ENCODE assay signal across 27 cellular contexts in the genomic region with DNA sequence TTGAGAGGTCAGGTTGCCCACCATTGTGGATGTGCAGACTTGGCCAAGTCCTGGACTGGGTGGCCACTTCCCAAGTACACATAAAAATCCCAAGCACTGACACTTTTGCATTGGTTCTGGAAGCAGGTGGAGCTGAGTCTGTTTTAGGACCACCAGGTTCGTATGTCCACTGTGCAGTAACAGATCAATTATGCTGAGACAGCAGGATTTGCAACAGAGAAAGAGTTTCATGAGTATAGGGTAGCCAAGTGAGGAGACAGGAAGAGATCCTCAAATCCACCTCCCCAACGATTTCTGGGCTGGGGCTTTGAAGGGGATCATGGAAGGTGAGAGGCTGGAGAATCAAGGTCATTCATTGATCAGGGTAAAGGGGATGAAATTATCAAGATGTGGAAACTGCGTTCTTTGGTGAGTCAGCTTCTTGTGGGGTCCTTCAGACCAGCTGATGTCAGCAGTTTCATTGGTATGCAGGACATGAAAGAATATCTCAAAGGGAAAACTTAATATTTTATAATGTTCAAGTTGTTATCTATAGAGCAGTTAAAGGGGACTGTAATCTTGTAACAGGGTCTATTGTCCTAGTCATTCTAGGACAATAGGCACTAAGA.
"Had no signal": no experiment of that assay in that cellular context is flagged by ENCODE, and none has a peak within 500 bp of the region (broad histone marks: within the 10 kb centered on the region; RNA-seq: fewer than 3 reads in every experiment).

No MANE protein-coding gene starts in this region.

- H3K4me2 ChIP-seq: neural progenitor cell had no signal

- H3K27me3 Mint-ChIP-seq: naive B cell; progenitor cell of endocrine pancreas; stimulated activated naive CD8-positive, alpha-beta T cell treated with anti-CD3 and anti-CD28 coated beads, Interleukin-15, Interleukin-2, amounts not matched to agents 100 ng/mL and 50 ng/mL, for 24 hours; type B pancreatic cell had no signal

- H3K4me3 Mint-ChIP-seq: mesothelial cell of epicardium; naive B cell; natural killer cell; nephron progenitor cell; neural progenitor cell; stimulated activated effector memory CD8-positive, alpha-beta T cell treated with anti-CD3 and anti-CD28 coated beads, Interleukin-12 subunit alpha, Interleukin-12 subunit beta, amount 100 ng/mL, for 72 hours; stimulated activated naive CD8-positive, alpha-beta T cell treated with anti-CD3 and anti-CD28 coated beads, Interleukin-15, Interleukin-2, amounts not matched to agents 100 ng/mL and 50 ng/mL, for 24 hours; type B pancreatic cell had no signal

- H3K27ac ChIP-seq: left lung, neural progenitor cell, ovary, right atrium auricular region, skin epidermis, suprapubic skin, thoracic aorta, tibial artery, uterus had no signal

- H3K4me3 ChIP-seq: left lung, lung, neural progenitor cell, ovary, right atrium auricular region, skin epidermis, suprapubic skin, thoracic aorta, tibial artery, uterus had no signal

- ATAC-seq: left colon; left lung; natural killer cell; sciatic nerve; stimulated activated effector memory CD8-positive, alpha-beta T cell treated with anti-CD3 and anti-CD28 coated beads, Interleukin-12 subunit alpha, Interleukin-12 subunit beta, amount 100 ng/mL, for 72 hours had no signal

- H3K4me1 ChIP-seq: left lung, neural progenitor cell, right atrium auricular region, suprapubic skin, uterus had no signal

- H3K27me3 ChIP-seq: left lung, neural progenitor cell, ovary, right atrium auricular region, suprapubic skin, tibial artery, uterus had no signal

- H2AFZ ChIP-seq: neural progenitor cell had no signal

- H3K4me1 Mint-ChIP-seq: naive B cell; natural killer cell; neural progenitor cell; stimulated activated effector memory CD8-positive, alpha-beta T cell treated with anti-CD3 and anti-CD28 coated beads, Interleukin-12 subunit alpha, Interleukin-12 subunit beta, amount 100 ng/mL, for 72 hours had no signal

- H3K36me3 Mint-ChIP-seq: natural killer cell; stimulated activated effector memory CD8-positive, alpha-beta T cell treated with anti-CD3 and anti-CD28 coated beads, Interleukin-12 subunit alpha, Interleukin-12 subunit beta, amount 100 ng/mL, for 72 hours; type B pancreatic cell had no signal

- H3K9me3 ChIP-seq: ovary, suprapubic skin, thoracic aorta, uterus had no signal

- DNase-seq: hippocampal formation; kidney; left colon; left lung; mesendoderm; naive B cell; natural killer cell; nephron progenitor cell; ovary; stimulated activated CD4-positive, alpha-beta T cell treated with anti-CD3 and anti-CD28 coated beads, Interleukin-12 subunit alpha, Interleukin-12 subunit beta, amount 100 ng/mL, for 4 hours; stimulated activated CD4-positive, alpha-beta T cell treated with anti-CD3 and anti-CD28 coated beads, Interleukin-15, amount 100 ng/mL, for 24 hours; stimulated activated CD4-positive, alpha-beta T cell treated with anti-CD3 and anti-CD28 coated beads, Interleukin-4, amount 100 ng/mL, for 24 hours; stimulated activated naive CD4-positive, alpha-beta T cell; uterus had no signal

- H3K27ac Mint-ChIP-seq: mesothelial cell of epicardium; naive B cell; natural killer cell; nephron progenitor cell; neural progenitor cell; progenitor cell of endocrine pancreas; stimulated activated effector memory CD8-positive, alpha-beta T cell treated with anti-CD3 and anti-CD28 coated beads, Interleukin-12 subunit alpha, Interleukin-12 subunit beta, amount 100 ng/mL, for 72 hours; stimulated activated naive CD8-positive, alpha-beta T cell treated with anti-CD3 and anti-CD28 coated beads, Interleukin-15, Interleukin-2, amounts not matched to agents 100 ng/mL and 50 ng/mL, for 24 hours; type B pancreatic cell had no signal

- H3K9ac ChIP-seq: neural progenitor cell had no signal

- H3K36me3 ChIP-seq: left lung, neural progenitor cell, ovary, right atrium auricular region, suprapubic skin, thoracic aorta, tibial artery, uterus had no signal
